12 cellular contexts compared by ENCODE assay signal in genomic region chr2:11506611-11506969, GRCh38.
"Had no signal": no experiment of that assay in that cellular context is flagged by ENCODE, and none has a peak within 500 bp of the region (broad histone marks: within the 10 kb centered on the region; RNA-seq: fewer than 3 reads in every experiment).

No MANE protein-coding gene starts in this region.

- DNase-seq: activated CD4-positive, alpha-beta T cell treated with anti-CD3 and anti-CD28 coated beads, Interleukin-2, amount 50 U/mL, for 48 hours; activated CD4-positive, CD25-positive, alpha-beta regulatory T cell treated with anti-CD3 and anti-CD28 coated beads, Interleukin-2, amount 50 U/mL, for 72 hours; activated naive CD4-positive, alpha-beta T cell treated with anti-CD3 and anti-CD28 coated beads, Interleukin-2, amount 50 U/mL, for 16 hours; foreskin melanocyte; natural killer cell; stimulated activated CD4-positive, alpha-beta T cell treated with anti-CD3 and anti-CD28 coated beads, Interleukin-12 subunit alpha, Interleukin-12 subunit beta, amount 100 ng/mL, for 4 hours; stimulated activated CD4-positive, alpha-beta T cell treated with anti-CD3 and anti-CD28 coated beads, Interleukin-2, amount 100 ng/mL, for 24 hours; T-helper 9 cell had no signal

- H3K9me3 ChIP-seq: stomach, thoracic aorta had no signal

- H3K9me3 Mint-ChIP-seq: natural killer cell had no signal

- H3K4me3 ChIP-seq: stomach, thoracic aorta had no signal

- H3K27me3 ChIP-seq: stomach had no signal

- H3K27ac ChIP-seq: epithelial cell of prostate, thoracic aorta had no signal

- H3K36me3 Mint-ChIP-seq: natural killer cell had no signal

- H3K4me3 Mint-ChIP-seq: memory B cell, natural killer cell had no signal

- ATAC-seq: natural killer cell had no signal

- H3K4me1 Mint-ChIP-seq: memory B cell, natural killer cell had no signal

- H3K27ac Mint-ChIP-seq: memory B cell, natural killer cell had no signal

- H3K36me3 ChIP-seq: stomach, thoracic aorta had no signal
